In genomic region chr4:171896426-171896825, GRCh38 we compare ENCODE assay signal across 19 cellular contexts.
"Had no signal": no experiment of that assay in that cellular context is flagged by ENCODE, and none has a peak within 500 bp of the region (broad histone marks: within the 10 kb centered on the region; RNA-seq: fewer than 3 reads in every experiment).

No MANE protein-coding gene starts in this region.

- H3K36me3 ChIP-seq: heart left ventricle, tibial artery, upper lobe of left lung, uterus had no signal

- H3K4me3 ChIP-seq: heart left ventricle, lung, smooth muscle cell, tibial artery, upper lobe of left lung, uterus had no signal

- DNase-seq: erythroblast; foreskin keratinocyte; heart left ventricle; hippocampal formation; left colon; left ventricle myocardium superior; naive thymus-derived CD4-positive, alpha-beta T cell; nephron progenitor cell; right cardiac atrium; stimulated activated CD4-positive, alpha-beta T cell treated with anti-CD3 and anti-CD28 coated beads, Interleukin-4, amount 100 ng/mL, for 1 hour; stimulated activated CD8-positive, alpha-beta memory T cell treated with anti-CD3 and anti-CD28 coated beads, Interleukin-4, amount 100 ng/mL, for 48 hours; stimulated activated naive CD8-positive, alpha-beta T cell treated with anti-CD3 and anti-CD28 coated beads, Interleukin-15, Interleukin-2, amounts not matched to agents 100 U/mL and 50 U/mL, for 24 hours; tibial artery; upper lobe of left lung; uterus had no signal

- ATAC-seq: foreskin keratinocyte; heart left ventricle; left colon; left ventricle myocardium superior; naive thymus-derived CD4-positive, alpha-beta T cell; right cardiac atrium; stimulated activated effector memory CD8-positive, alpha-beta T cell treated with anti-CD3 and anti-CD28 coated beads, Interleukin-12 subunit alpha, Interleukin-12 subunit beta, amount 100 ng/mL, for 72 hours; stimulated activated naive CD8-positive, alpha-beta T cell treated with anti-CD3 and anti-CD28 coated beads, Interleukin-15, Interleukin-2, amounts not matched to agents 100 U/mL and 50 U/mL, for 24 hours had no signal

- H3K27ac ChIP-seq: foreskin keratinocyte, heart left ventricle, tibial artery, upper lobe of left lung, uterus had no signal

- H3K9me3 ChIP-seq: uterus had no signal

- H3K4me1 ChIP-seq: foreskin keratinocyte, heart left ventricle, tibial artery, upper lobe of left lung, uterus had no signal

- FAIRE-seq: endothelial cell of umbilical vein had no signal

- H3K27me3 ChIP-seq: foreskin keratinocyte, heart left ventricle, tibial artery, upper lobe of left lung, uterus had no signal
